In the genomic region with DNA sequence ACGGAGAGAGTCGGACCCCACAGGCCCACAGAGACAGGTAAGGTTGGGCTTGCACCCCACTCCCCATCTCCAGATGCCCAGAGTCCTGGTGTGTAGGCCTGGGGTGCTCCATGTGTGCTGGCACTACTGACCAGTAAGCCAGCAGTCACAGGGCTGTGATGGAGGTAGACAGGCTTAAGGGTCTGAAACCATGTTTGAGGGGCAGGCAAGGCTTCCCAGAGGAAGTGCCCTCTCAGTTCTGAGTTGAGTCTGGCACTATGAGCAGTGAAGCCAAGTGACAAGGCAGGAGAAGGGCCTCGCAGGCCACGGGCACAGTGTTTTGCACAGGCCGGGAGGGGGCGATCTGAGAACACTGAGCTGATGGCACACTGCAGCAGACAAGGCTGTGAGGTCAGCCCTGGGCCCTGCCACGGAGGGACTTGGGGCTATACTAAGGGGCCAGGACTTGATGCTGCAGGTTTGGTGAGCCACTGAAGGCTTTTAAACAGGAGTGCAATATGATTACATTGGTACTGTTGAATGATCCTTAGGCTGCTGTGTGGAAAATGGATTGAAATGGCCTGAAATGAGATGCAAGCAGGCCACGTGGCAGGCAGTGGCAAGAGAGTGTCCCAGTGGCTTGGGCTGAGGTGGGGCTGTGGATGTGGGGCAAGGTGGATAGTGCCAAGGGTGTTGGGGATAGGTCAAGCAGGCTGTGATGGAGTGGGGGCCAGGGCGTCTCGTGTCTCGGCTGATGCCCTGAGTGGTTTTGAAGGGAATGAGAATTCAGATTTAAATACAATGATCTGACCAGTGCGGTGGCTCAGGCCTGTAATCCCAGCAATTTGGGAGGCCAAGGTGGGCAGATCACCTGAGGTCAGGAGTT, we compare ENCODE assay signal across 8 cellular contexts. TPM values are rescaled to one million over a fixed set of nuclear protein-coding genes. Genes with fewer than 3 reads are reported as not detected.
DNase-seq lines count a peak whose midpoint lies in the region; ATAC-seq and TF ChIP-seq lines count a peak whose summit lies in the region.

No MANE protein-coding gene starts in this region.

- no peaks in the 10 kb centered on the region for H3K36me3 Mint-ChIP-seq in activated CD4-positive, alpha-beta T cell treated with anti-CD3 and anti-CD28 coated beads, Interleukin-2, amount 10 ng/mL, durations not matched to agents 24 days and 14 days (ENCODE audit: low read depth)

- DNase-seq in EL (peak; percentile 72), HCEC 1CT (peak; percentile 49), NCI-H2107 treated with DMSO at 0.1 percent for 48 hours (lab: John Stamatoyannopoulos, UW; ENCODE audit: unreplicated experiment) (peak; percentile 5), right lobe of liver (peak; percentile 84 to 87 (median 87)), GOT3 (lab: John Stamatoyannopoulos, UW) (no peak)
- peak; percentile 93 for DNase-seq in activated CD4-positive, alpha-beta T cell treated with anti-CD3 and anti-CD28 coated beads, Interleukin-2, amount 10 ng/mL, durations not matched to agents 24 days and 14 days
- DNase-seq in stimulated activated CD8-positive, alpha-beta memory T cell treated with anti-CD3 and anti-CD28 coated beads, Interleukin-12 subunit alpha, Interleukin-12 subunit beta, amount 100 ng/mL, for 4 hours (ENCODE audit: low read depth): peak; percentile 53

- no peaks in the 10 kb centered on the region for H3K9me3 ChIP-seq in right lobe of liver

- no peak overlapping the region for H3K27ac Mint-ChIP-seq in activated CD4-positive, alpha-beta T cell treated with anti-CD3 and anti-CD28 coated beads, Interleukin-2, amount 10 ng/mL, durations not matched to agents 24 days and 14 days

- H3K4me3 Mint-ChIP-seq in activated CD4-positive, alpha-beta T cell treated with anti-CD3 and anti-CD28 coated beads, Interleukin-2, amount 10 ng/mL, durations not matched to agents 24 days and 14 days: no peak overlapping the region

- ATAC-seq in right lobe of liver: peak; percentile 52 to 66 (median 57)

- H3K4me1 Mint-ChIP-seq in activated CD4-positive, alpha-beta T cell treated with anti-CD3 and anti-CD28 coated beads, Interleukin-2, amount 10 ng/mL, durations not matched to agents 24 days and 14 days: peaks cover 2% of the 10 kb centered on the region

- H3K27ac ChIP-seq in cingulate gyrus (ENCODE audit: low read depth, low read length) (peak overlapping the region; percentile 12), right lobe of liver (no peak overlapping the region)

- intact Hi-C loops in activated CD4-positive, alpha-beta T cell treated with anti-CD3 and anti-CD28 coated beads, Interleukin-2, amount 10 ng/mL, durations not matched to agents 24 days and 14 days (cut with micrococcal nuclease): loop anchor here (2.0 to 5.0 kb wide), 4 partner anchors 36 to 243 kb away; a partner anchor contains a TSS
- intact Hi-C loops in right lobe of liver (cut with DNase I): loop anchor here in 1 of 2 donors (10.0 kb wide), 1 partner anchor 91 kb away; no protein-coding TSS in a partner anchor

- TF ChIP-seq CTCF in right lobe of liver (IDR thresholded peaks at IDR 0.05): peak; percentile 84 to 91 (median 88)

- H3K36me3 ChIP-seq in right lobe of liver: no peaks in the 10 kb centered on the region

- H3K9me3 Mint-ChIP-seq in activated CD4-positive, alpha-beta T cell treated with anti-CD3 and anti-CD28 coated beads, Interleukin-2, amount 10 ng/mL, durations not matched to agents 24 days and 14 days: no peaks in the 10 kb centered on the region

- no peaks in the 10 kb centered on the region for H3K27me3 ChIP-seq in right lobe of liver

- TF ChIP-seq POLR2A in right lobe of liver (IDR thresholded peaks at IDR 0.05): no peak

- 54% methylated on average over 9 of the region's 12 CpGs for WGBS in right lobe of liver (ENCODE audit: insufficient coverage, low coverage, low lambda C conversion rate, missing lambda C conversion rate)

- H3K4me3 ChIP-seq in right lobe of liver: no peak overlapping the region

- H3K27me3 Mint-ChIP-seq in activated CD4-positive, alpha-beta T cell treated with anti-CD3 and anti-CD28 coated beads, Interleukin-2, amount 10 ng/mL, durations not matched to agents 24 days and 14 days: peaks cover 5% of the 10 kb centered on the region

- peaks cover 0 to 34% (median 20%) of the 10 kb centered on the region in 4 donors for H3K4me1 ChIP-seq in right lobe of liver

RNA-seq across cellular contexts. Expression of a gene that starts 20.3 kb away (rescaled TPM):
- 0.62 and 0.72 TPM in 2 replicates for total RNA-seq in activated CD4-positive, alpha-beta T cell treated with anti-CD3 and anti-CD28 coated beads, Interleukin-2, amount 10 ng/mL, durations not matched to agents 24 days and 14 days
- total RNA-seq in right lobe of liver: 1 to 10 TPM in 2 of 6 experiments, under 1 TPM in 4; 0.83 to 1.6 (median 0.87) TPM

RNA-seq across cellular contexts. Expression of a gene that starts 34.3 kb away (rescaled TPM):
- total RNA-seq in activated CD4-positive, alpha-beta T cell treated with anti-CD3 and anti-CD28 coated beads, Interleukin-2, amount 10 ng/mL, durations not matched to agents 24 days and 14 days: 78.9 and 79.6 TPM in 2 replicates
- total RNA-seq in right lobe of liver: 100 to 1,000 TPM in 2 of 6 experiments, 10 to 100 TPM in 4; 50.7 to 107 (median 62.4) TPM

RNA-seq across cellular contexts. Expression of a gene that starts 34.5 kb away (rescaled TPM):
- not detected in 2 replicates for total RNA-seq in activated CD4-positive, alpha-beta T cell treated with anti-CD3 and anti-CD28 coated beads, Interleukin-2, amount 10 ng/mL, durations not matched to agents 24 days and 14 days
- total RNA-seq in right lobe of liver: 100 to 1,000 TPM; 145 to 348 (median 185) TPM

RNA-seq across cellular contexts. Expression of a gene that starts 45.1 kb away (rescaled TPM):
- total RNA-seq in activated CD4-positive, alpha-beta T cell treated with anti-CD3 and anti-CD28 coated beads, Interleukin-2, amount 10 ng/mL, durations not matched to agents 24 days and 14 days: 0.43 and 0.79 TPM in 2 replicates
- total RNA-seq in right lobe of liver: 1 to 10 TPM; 2.1 to 7.9 (median 5.2) TPM

Comparison
In these comparisons a context has a peak if more than half of its experiments do, and no peak if none do; other contexts are left out.
1. RNA of a gene that starts 34.5 kb away (total RNA-seq): 145 to 348 TPM in right lobe of liver; not detected in activated CD4-positive, alpha-beta T cell treated with anti-CD3 and anti-CD28 coated beads, Interleukin-2, amount 10 ng/mL, durations not matched to agents 24 days and 14 days; every median in the first group is over 100 times any median in the second.